ENCODE assay signal across 9 cellular contexts in genomic region chr20:24781061-24781980, GRCh38.
DNase-seq lines count a peak whose midpoint lies in the region; ATAC-seq, FAIRE-seq and TF ChIP-seq lines count a peak whose summit lies in the region.
"Had no signal": no experiment of that assay in that cellular context is flagged by ENCODE, and none has a peak within 500 bp of the region (broad histone marks: within the 10 kb centered on the region; RNA-seq: fewer than 3 reads in every experiment).

No MANE protein-coding gene starts in this region.

- POLR2A ChIA-PET in H1 (lab: Charles Lee; ENCODE audit: partially characterized antibody), result no interaction called here

- H2BK5ac ChIP-seq in H1 (ENCODE audit: low read depth, low read length), result no peak overlapping the region

- H3K9me2 ChIP-seq in OCI-LY1 (ENCODE audit: low read depth, low read length), result no peaks in the 10 kb centered on the region

- H3K79me1 ChIP-seq in H1 (ENCODE audit: low read depth, low read length), result no peaks in the 10 kb centered on the region

- H2AFZ ChIP-seq in OCI-LY1 (ENCODE audit: low read length) (no peak overlapping the region), H1 (ENCODE audit: low read length) (no peak overlapping the region)

- no peak overlapping the region for H3K14ac ChIP-seq in H1 (ENCODE audit: insufficient read length)

- DNase-seq in A172 (ENCODE audit: low spot score), result peak; percentile 66
- DNase-seq in H1 (ENCODE audit: low read depth in 1 of 2, low spot score in 2 of 2), result peak in 1 of 2 experiments; percentile 55
- DNase-seq in NCI-H1436 treated with DMSO at 0.1 percent for 48 hours (lab: John Stamatoyannopoulos, UW), result no peak

- no peak overlapping the region for H2BK120ac ChIP-seq in H1 (replicated peaks; ENCODE audit: low read depth, low read length)

- no peak for FAIRE-seq in H1 (lab: Jason Lieb, UNC)

- peak overlapping the region; percentile 9 for H3K4ac ChIP-seq in H1 (replicated peaks; ENCODE audit: insufficient read length, low read depth, low read length)

- peaks cover 20% of the 10 kb centered on the region for H3K27me3 Mint-ChIP-seq in nephron (ENCODE audit: low read depth)

- H2BK15ac ChIP-seq in H1 (ENCODE audit: low read length), result no peak overlapping the region

- no peaks in the 10 kb centered on the region for H3K9me3 Mint-ChIP-seq in nephron
- H3K9me3 Mint-ChIP-seq: central memory CD8-positive, alpha-beta T cell had no signal

- H4K20me1 ChIP-seq in OCI-LY1 (ENCODE audit: insufficient read depth, low read length), result no peaks in the 10 kb centered on the region
- no peaks in the 10 kb centered on the region for H4K20me1 ChIP-seq in H1 (replicated peaks in 1 of 2; ENCODE audit: control insufficient read depth in 1 of 2, insufficient read depth in 2 of 2, low read length in 2 of 2)

- no peak overlapping the region for H3K4me3 Mint-ChIP-seq in nephron
- H3K4me3 Mint-ChIP-seq: central memory CD8-positive, alpha-beta T cell had no signal

- no peaks in the 10 kb centered on the region for H3K23me2 ChIP-seq in H1 (ENCODE audit: low read depth, low read length)

- H2BK20ac ChIP-seq in H1 (ENCODE audit: low read length), result no peak overlapping the region

- H3K27me3 ChIP-seq in OCI-LY1 (ENCODE audit: insufficient read depth, low read length), result no peaks in the 10 kb centered on the region
- H3K27me3 ChIP-seq in H1 (replicated peaks in 1 of 4; ENCODE audit: control insufficient read depth in 3 of 4, extremely low read depth in 1 of 4, insufficient read depth in 3 of 4, low read length in 3 of 4), result no peaks in the 10 kb centered on the region

- H3K79me2 ChIP-seq in OCI-LY1 (ENCODE audit: insufficient read depth, low read length) (no peaks in the 10 kb centered on the region), H1 (ENCODE audit: control insufficient read depth in 1 of 2, insufficient read depth in 2 of 2, low read length in 2 of 2) (no peaks in the 10 kb centered on the region)

- H3K36me3 ChIP-seq in OCI-LY1 (ENCODE audit: insufficient read depth, low read length) (no peaks in the 10 kb centered on the region), H1 (ENCODE audit: control insufficient read depth in 2 of 4, insufficient read depth in 4 of 4, low read length in 3 of 4) (no peaks in the 10 kb centered on the region)

- no peak overlapping the region for H4K91ac ChIP-seq in H1 (replicated peaks; ENCODE audit: insufficient read length, low read length)

- TF ChIP-seq CTCF in GM12872 (IDR thresholded peaks at IDR 0.05; ENCODE audit: insufficient read depth, low read depth, low read length), result peak; percentile 63; the same call in 2 of the 3 replicates
- TF ChIP-seq CTCF in OCI-LY1 (IDR thresholded peaks at IDR 0.05; ENCODE audit: low read length), result peak; percentile 47
- peak; percentile 53 to 58 (median 57) for TF ChIP-seq CTCF in H1 (IDR thresholded peaks at IDR 0.05; ENCODE audit: control extremely low read depth in 1 of 3, insufficient read depth in 1 of 3, low read depth in 1 of 3, low read length in 3 of 3)
- peak; percentile 37 to 64 (median 42) for TF ChIP-seq CTCF in nephron (IDR thresholded peaks at IDR 0.05; ENCODE audit: unreplicated experiment in 3 of 3)

- no peaks in the 10 kb centered on the region for H3K9me3 ChIP-seq in OCI-LY1 (ENCODE audit: low read length)
- H3K9me3 ChIP-seq in H1 (ENCODE audit: insufficient read depth in 2 of 2, low read depth in 1 of 2, low read length in 1 of 2), result no peaks in the 10 kb centered on the region

- no peak overlapping the region for H3K27ac ChIP-seq in OCI-LY1 (ENCODE audit: low read depth, low read length, poor library complexity, severe bottlenecking)
- H3K27ac ChIP-seq in H1 (ENCODE audit: low read depth, low read length), result no peak overlapping the region

- H3K27ac Mint-ChIP-seq in nephron, result no peak overlapping the region

- H3K4me2 ChIP-seq in OCI-LY1 (ENCODE audit: low read length) (no peak overlapping the region), H1 (ENCODE audit: insufficient read depth in 1 of 2, low read depth in 2 of 2, low read length in 2 of 2) (no peak overlapping the region)

- TF ChIP-seq POLR2A in H1 (IDR thresholded peaks at IDR 0.05; ENCODE audit: control extremely low read depth in 1 of 2, low read depth in 2 of 2, low read length in 2 of 2), result no peak

- no peak overlapping the region for H3K23ac ChIP-seq in H1 (ENCODE audit: insufficient read length)

- H3K56ac ChIP-seq in H1 (replicated peaks; ENCODE audit: insufficient read length, low read depth, low read length), result no peak overlapping the region

- H2AK5ac ChIP-seq in H1 (ENCODE audit: low read depth, low read length), result no peak overlapping the region

- no peak overlapping the region for H3K4me3 ChIP-seq in OCI-LY1 (ENCODE audit: low read depth, low read length, poor library complexity, severe bottlenecking)
- H3K4me3 ChIP-seq in H1 (ENCODE audit: extremely low read depth in 1 of 4, insufficient read depth in 2 of 4, low read depth in 3 of 4, low read length in 4 of 4), result no peak overlapping the region

- CTCF ChIA-PET in H1 (lab: Charles Lee; ENCODE audit: partially characterized antibody), result interaction anchor here (0.6 to 4.6 kb wide), 44 partner anchors 10 to 677 kb away, joined by 3 to 64 read pairs (median 4); no protein-coding TSS in a partner anchor

- no peaks in the 10 kb centered on the region for H3F3A ChIP-seq in OCI-LY1 (ENCODE audit: insufficient read depth, low read length)

- H3K4me1 Mint-ChIP-seq in nephron, result peaks cover 61% of the 10 kb centered on the region
- H3K4me1 Mint-ChIP-seq: central memory CD8-positive, alpha-beta T cell had no signal

- H3K4me1 ChIP-seq in OCI-LY1 (ENCODE audit: insufficient read depth, low read length, severe bottlenecking) (no peaks in the 10 kb centered on the region), H1 (replicated peaks in 1 of 4; ENCODE audit: control insufficient read depth in 3 of 4, insufficient read depth in 4 of 4, low read length in 3 of 4) (no peaks in the 10 kb centered on the region)

- H4K5ac ChIP-seq in H1 (ENCODE audit: insufficient read length, low read depth, low read length), result no peak overlapping the region

- TF ChIP-seq EP300 in H1 (IDR thresholded peaks at IDR 0.05; ENCODE audit: borderline replicate concordance in 1 of 2, low read depth in 2 of 2, low read length in 2 of 2), result no peak

- TF ChIP-seq RAD21 in H1 (IDR thresholded peaks at IDR 0.05 in 1 of 2, conservative IDR thresholded peaks at IDR 0.05 in 1 of 2; ENCODE audit: low read depth in 2 of 2, low read length in 2 of 2), result peak; percentile 70 to 82

- H3K36me3 Mint-ChIP-seq in nephron (ENCODE audit: low read depth), result no peaks in the 10 kb centered on the region

- H2BK12ac ChIP-seq in H1 (ENCODE audit: low read depth, low read length), result no peak overlapping the region

- H3K9ac ChIP-seq in OCI-LY1 (ENCODE audit: low read length) (no peak overlapping the region), H1 (replicated peaks in 1 of 4; ENCODE audit: extremely low read depth in 1 of 4, low read depth in 3 of 4, low read length in 3 of 4) (no peak overlapping the region)

- H3K18ac ChIP-seq in H1 (ENCODE audit: extremely low read depth, low read length), result no peak overlapping the region

- H4K8ac ChIP-seq in H1 (ENCODE audit: extremely low read depth, insufficient read depth, low read length), result no peak overlapping the region; the same call in 1 of the 2 replicates

- 90% methylated on average over 12 of the region's 13 CpGs; no CpG with 5 or more reads in 1 of the 2 experiments for WGBS in H1 (ENCODE audit: extremely low coverage in 1 of 2, insufficient coverage in 1 of 2, insufficient read length in 1 of 2, insufficient replicate concordance in 2 of 2, low coverage in 1 of 2, low lambda C conversion rate in 2 of 2, missing lambda C conversion rate in 1 of 2), 2 experiments

- no peak for ATAC-seq in GM18867 (IDR thresholded peaks at IDR 0.05; ENCODE audit: unreplicated experiment)
- ATAC-seq in HG03095 (IDR thresholded peaks at IDR 0.05; ENCODE audit: unreplicated experiment), result no peak

TF ChIP-seq in H1, 55 proteins besides CTCF, POLR2A, EP300 and RAD21:
- TF ChIP-seq JUND (IDR thresholded peaks at IDR 0.05; ENCODE audit: low read length) (no peak), BRCA1 (IDR thresholded peaks at IDR 0.05; ENCODE audit: low read depth, low read length) (no peak), ATF3 (IDR thresholded peaks at IDR 0.05; ENCODE audit: insufficient read depth, low read depth, low read length) (no peak)
